In genomic region chr5:87347272-87347671, GRCh38 we compare ENCODE assay signal across 22 cellular contexts.
A peak's percentile ranks its signal among the peaks of the same experiment; 100 is the strongest.
DNase-seq lines count a peak whose midpoint lies in the region; ATAC-seq and TF ChIP-seq lines count a peak whose summit lies in the region.
"Had no signal": no experiment of that assay in that cellular context is flagged by ENCODE, and none has a peak within 500 bp of the region (broad histone marks: within the 10 kb centered on the region; RNA-seq: fewer than 3 reads in every experiment).

No MANE protein-coding gene starts in this region.

- DNase-seq in BJ (ENCODE audit: low read depth) = peak; percentile 31
- peak; percentile 13 for DNase-seq in M059J (ENCODE audit: low read depth)
- peak; percentile 33 for DNase-seq in dedifferentiated amniotic fluid mesenchymal stem cell (ENCODE audit: extremely low spot score)
- DNase-seq in CD8-positive, alpha-beta T cell = no peak
- no peak for DNase-seq in gastrocnemius medialis
- no peak for DNase-seq in stimulated activated naive CD8-positive, alpha-beta T cell treated with anti-CD3 and anti-CD28 coated beads, Interleukin-15, amount 100 ng/mL, for 72 hours
- DNase-seq in T-helper 17 cell = no peak
- DNase-seq: activated CD4-positive, CD25-positive, alpha-beta regulatory T cell treated with anti-CD3 and anti-CD28 coated beads, Interleukin-2, amount 50 U/mL, for 72 hours; activated CD8-positive, alpha-beta memory T cell treated with anti-CD3 and anti-CD28 coated beads, Interleukin-2, amount 10 ng/mL, durations not matched to agents 7 days and 5 days; activated effector memory CD4-positive, alpha-beta T cell treated with anti-CD3 and anti-CD28 coated beads, Interleukin-2, amount 50 U/mL, for 16 hours; amygdala; CD8-positive, alpha-beta memory T cell; foreskin melanocyte; left colon; NCI-H2029; SHP77 treated with DMSO at 0.1 percent for 48 hours; stomach had no signal

- in situ Hi-C loops in gastrocnemius medialis (cut with MboI; ENCODE audit: low sequenced_read_pairs in 4 of 4) = no loop called here

- H3K27me3 Mint-ChIP-seq in CD8-positive, alpha-beta T cell (ENCODE audit: low read depth) = no peaks in the 10 kb centered on the region
- no peaks in the 10 kb centered on the region for H3K27me3 Mint-ChIP-seq in stimulated activated naive CD8-positive, alpha-beta T cell treated with anti-CD3 and anti-CD28 coated beads, Interleukin-15, amount 100 ng/mL, for 72 hours
- no peaks in the 10 kb centered on the region for H3K27me3 Mint-ChIP-seq in T-helper 17 cell
- H3K27me3 Mint-ChIP-seq: activated CD8-positive, alpha-beta memory T cell treated with anti-CD3 and anti-CD28 coated beads, Interleukin-2, amount 10 ng/mL, durations not matched to agents 7 days and 5 days; CD8-positive, alpha-beta memory T cell had no signal

- ATAC-seq in GM21423 (IDR thresholded peaks at IDR 0.05; ENCODE audit: unreplicated experiment) (peak; percentile 56), gastrocnemius medialis (no peak), T-helper 17 cell (no peak)
- ATAC-seq in CD8-positive, alpha-beta T cell = no peak
- ATAC-seq in stimulated activated naive CD8-positive, alpha-beta T cell treated with anti-CD3 and anti-CD28 coated beads, Interleukin-15, amount 100 ng/mL, for 72 hours = no peak
- ATAC-seq: A549; activated CD8-positive, alpha-beta memory T cell treated with anti-CD3 and anti-CD28 coated beads, Interleukin-2, amount 10 ng/mL, durations not matched to agents 7 days and 5 days; left colon had no signal

- intact Hi-C loops in CD8-positive, alpha-beta T cell (cut with DNase I, micrococcal nuclease) = no loop called here
- intact Hi-C loops in gastrocnemius medialis (cut with DNase I; ENCODE audit: low total_unique reads) = no loop called here

- no peaks in the 10 kb centered on the region for H3K4me1 ChIP-seq in CD8-positive, alpha-beta T cell (ENCODE audit: insufficient read depth, low read length)
- H3K4me1 ChIP-seq in gastrocnemius medialis = no peaks in the 10 kb centered on the region
- H3K4me1 ChIP-seq: A549, stomach, vagina had no signal

- CTCF ChIA-PET in BJ (lab: Yijun Ruan, JAX) = interaction anchor here (0.8 to 0.9 kb wide), 2 partner anchors 12 to 43 kb away, joined by 3 read pairs; no protein-coding TSS in a partner anchor
- CTCF ChIA-PET in CD8-positive, alpha-beta T cell (lab: Charles Lee) = no interaction called here

- POLR2A ChIA-PET in BJ (lab: Charles Lee) = interaction anchor here (0.6 kb wide), 1 partner anchor 79 kb away, joined by 8 read pairs; the partner anchor contains the start of gene RASA1
- POLR2A ChIA-PET in CD8-positive, alpha-beta T cell (lab: Charles Lee) = interaction anchor here (1.1 kb wide), 1 partner anchor 30 kb away, joined by 3 read pairs; no protein-coding TSS in a partner anchor

- TF ChIP-seq CTCF in BJ (IDR thresholded peaks at IDR 0.05; ENCODE audit: insufficient read depth, low read depth, low read length) (no peak), gastrocnemius medialis (IDR thresholded peaks at IDR 0.05 in 4 of 5, conservative IDR thresholded peaks at IDR 0.05 in 1 of 5) (no peak)
- no peak for TF ChIP-seq CTCF in CD8-positive, alpha-beta T cell (IDR thresholded peaks at IDR 0.05)

- no peak overlapping the region for H3K27ac Mint-ChIP-seq in CD8-positive, alpha-beta T cell
- H3K27ac Mint-ChIP-seq in stimulated activated naive CD8-positive, alpha-beta T cell treated with anti-CD3 and anti-CD28 coated beads, Interleukin-15, amount 100 ng/mL, for 72 hours = no peak overlapping the region
- no peak overlapping the region for H3K27ac Mint-ChIP-seq in T-helper 17 cell
- H3K27ac Mint-ChIP-seq: activated CD8-positive, alpha-beta memory T cell treated with anti-CD3 and anti-CD28 coated beads, Interleukin-2, amount 10 ng/mL, durations not matched to agents 7 days and 5 days; T-helper 2 cell treated with Interferon-gamma antibody and Interleukin-4, amounts not matched to agents 5 μg/mL and 100 μg/mL, for 36 hours had no signal

- H3K4me1 Mint-ChIP-seq in CD8-positive, alpha-beta T cell (ENCODE audit: low read depth) = peaks cover 16% of the 10 kb centered on the region
- no peaks in the 10 kb centered on the region for H3K4me1 Mint-ChIP-seq in stimulated activated naive CD8-positive, alpha-beta T cell treated with anti-CD3 and anti-CD28 coated beads, Interleukin-15, amount 100 ng/mL, for 72 hours
- H3K4me1 Mint-ChIP-seq in T-helper 17 cell = peaks cover 8% of the 10 kb centered on the region

- TF ChIP-seq POLR2A in gastrocnemius medialis (IDR thresholded peaks at IDR 0.05) = no peak

- H3K36me3 ChIP-seq in BJ (ENCODE audit: control insufficient read depth, insufficient read depth, low read length) (no peaks in the 10 kb centered on the region), gastrocnemius medialis (peaks cover 0 to 18% of the 10 kb centered on the region in 2 donors)
- H3K36me3 ChIP-seq in CD8-positive, alpha-beta T cell (ENCODE audit: insufficient read depth, low read length) = no peaks in the 10 kb centered on the region

- H3K27ac ChIP-seq in CD8-positive, alpha-beta T cell (ENCODE audit: low read depth, low read length) = no peak overlapping the region
- no peak overlapping the region for H3K27ac ChIP-seq in gastrocnemius medialis
- H3K27ac ChIP-seq: A549, neutrophil, stomach, vagina had no signal

- peaks cover 49% of the 10 kb centered on the region for H3K36me3 Mint-ChIP-seq in CD8-positive, alpha-beta T cell
- H3K36me3 Mint-ChIP-seq in T-helper 17 cell (ENCODE audit: low read depth) = peaks cover 4% of the 10 kb centered on the region

- H3K27me3 ChIP-seq in BJ (ENCODE audit: control insufficient read depth, insufficient read depth, low read length) = no peaks in the 10 kb centered on the region
- no peaks in the 10 kb centered on the region for H3K27me3 ChIP-seq in CD8-positive, alpha-beta T cell (ENCODE audit: insufficient read depth, low read length)
- no peaks in the 10 kb centered on the region for H3K27me3 ChIP-seq in gastrocnemius medialis
- H3K27me3 ChIP-seq: neutrophil, stomach, vagina had no signal

- H3K4me3 Mint-ChIP-seq in CD8-positive, alpha-beta T cell = no peak overlapping the region
- no peak overlapping the region for H3K4me3 Mint-ChIP-seq in stimulated activated naive CD8-positive, alpha-beta T cell treated with anti-CD3 and anti-CD28 coated beads, Interleukin-15, amount 100 ng/mL, for 72 hours
- no peak overlapping the region for H3K4me3 Mint-ChIP-seq in T-helper 17 cell
- H3K4me3 Mint-ChIP-seq: activated CD8-positive, alpha-beta memory T cell treated with anti-CD3 and anti-CD28 coated beads, Interleukin-2, amount 10 ng/mL, durations not matched to agents 7 days and 5 days; CD8-positive, alpha-beta memory T cell; T-helper 2 cell treated with Interferon-gamma antibody and Interleukin-4, amounts not matched to agents 5 μg/mL and 100 μg/mL, for 36 hours had no signal

- H3K9me3 ChIP-seq in CD8-positive, alpha-beta T cell (ENCODE audit: low read length) = no peaks in the 10 kb centered on the region
- H3K9me3 ChIP-seq in gastrocnemius medialis (no peaks in the 10 kb centered on the region), T-helper 17 cell (ENCODE audit: control insufficient read depth, low read length, poor library complexity, severe bottlenecking) (no peaks in the 10 kb centered on the region)
- H3K9me3 ChIP-seq: A549, neutrophil, stomach, vagina had no signal

- H3K9me3 Mint-ChIP-seq in CD8-positive, alpha-beta T cell = peaks cover 5% of the 10 kb centered on the region
- H3K9me3 Mint-ChIP-seq in stimulated activated naive CD8-positive, alpha-beta T cell treated with anti-CD3 and anti-CD28 coated beads, Interleukin-15, amount 100 ng/mL, for 72 hours = peaks cover 5 to 7% of the 10 kb centered on the region in 2 donors

- H3K4me3 ChIP-seq in BJ (ENCODE audit: low read depth, low read length) (no peak overlapping the region), gastrocnemius medialis (no peak overlapping the region)
- H3K4me3 ChIP-seq in CD8-positive, alpha-beta T cell (ENCODE audit: low read depth, low read length) = no peak overlapping the region
- H3K4me3 ChIP-seq: A549, stomach, vagina had no signal

Comparison
In these comparisons a context has a peak if more than half of its experiments do, and no peak if none do; other contexts are left out.
1. DNase-seq: peak in BJ (single experiment), M059J (single experiment) and dedifferentiated amniotic fluid mesenchymal stem cell (single experiment); none in CD8-positive, alpha-beta T cell (0 of 7), gastrocnemius medialis (0 of 2), stimulated activated naive CD8-positive, alpha-beta T cell treated with anti-CD3 and anti-CD28 coated beads, Interleukin-15, amount 100 ng/mL, for 72 hours (0 of 2) and T-helper 17 cell (0 of 3).